ENCODE assay signal across 17 cellular contexts in genomic region chr19:46460981-46461380, GRCh38. TPM values are rescaled to one million over a fixed set of nuclear protein-coding genes. Genes with fewer than 3 reads are reported as not detected.
"Had no signal": no experiment of that assay in that cellular context is flagged by ENCODE, and none has a peak within 500 bp of the region (broad histone marks: within the 10 kb centered on the region; RNA-seq: fewer than 3 reads in every experiment).

No MANE protein-coding gene starts in this region.

- H3K4me1 ChIP-seq: psoas muscle, right lobe of liver, upper lobe of left lung, vagina had no signal

- H3K27ac Mint-ChIP-seq: dendritic cell treated with granulocyte-macrophage colony-stimulating factor and Interleukin-4, amounts not matched to agents 40 ng/mL and 50 ng/mL, for 4 days; stimulated activated memory B cell treated with anti-CD40 and anti-IgM and Interleukin-4, amounts not matched to agents 10 μg/mL and 1 μg/mL and 100 μg/mL, for 72 hours; stimulated activated naive CD8-positive, alpha-beta T cell treated with anti-CD3 and anti-CD28 coated beads, Interleukin-15, Interleukin-2, amounts not matched to agents 100 ng/mL and 50 ng/mL, for 24 hours had no signal

- H3K9me3 ChIP-seq: mucosa of descending colon, neutrophil, psoas muscle, right lobe of liver, tibial artery, upper lobe of left lung, vagina had no signal

- H3K4me3 Mint-ChIP-seq: dendritic cell treated with granulocyte-macrophage colony-stimulating factor and Interleukin-4, amounts not matched to agents 40 ng/mL and 50 ng/mL, for 4 days; naive thymus-derived CD8-positive, alpha-beta T cell; stimulated activated memory B cell treated with anti-CD40 and anti-IgM and Interleukin-4, amounts not matched to agents 10 μg/mL and 1 μg/mL and 100 μg/mL, for 72 hours; stimulated activated naive CD8-positive, alpha-beta T cell treated with anti-CD3 and anti-CD28 coated beads, Interleukin-15, Interleukin-2, amounts not matched to agents 100 ng/mL and 50 ng/mL, for 24 hours had no signal

- H3K27ac ChIP-seq: hepatocyte, neutrophil, psoas muscle, right lobe of liver, tibial artery, upper lobe of left lung, vagina had no signal

- H3K36me3 ChIP-seq: neutrophil, right lobe of liver, tibial artery, upper lobe of left lung, vagina had no signal

- H3K36me3 Mint-ChIP-seq: stimulated activated memory B cell treated with anti-CD40 and anti-IgM and Interleukin-4, amounts not matched to agents 10 μg/mL and 1 μg/mL and 100 μg/mL, for 72 hours had no signal

- H3K27me3 ChIP-seq: hepatocyte, right lobe of liver, tibial artery, upper lobe of left lung, vagina had no signal

- DNase-seq: kidney glomerular epithelial cell; mucosa of descending colon; naive thymus-derived CD8-positive, alpha-beta T cell; psoas muscle; right lobe of liver; stimulated activated CD4-positive, alpha-beta T cell treated with anti-CD3 and anti-CD28 coated beads, Interleukin-4, amount 100 ng/mL, for 24 hours; upper lobe of left lung had no signal

- H3K4me1 Mint-ChIP-seq: naive thymus-derived CD8-positive, alpha-beta T cell; stimulated activated memory B cell treated with anti-CD40 and anti-IgM and Interleukin-4, amounts not matched to agents 10 μg/mL and 1 μg/mL and 100 μg/mL, for 72 hours had no signal

- H3K4me3 ChIP-seq: hepatocyte, mucosa of descending colon, psoas muscle, right lobe of liver, tibial artery, upper lobe of left lung, vagina had no signal

- H3K9me3 Mint-ChIP-seq: dendritic cell treated with granulocyte-macrophage colony-stimulating factor and Interleukin-4, amounts not matched to agents 40 ng/mL and 50 ng/mL, for 4 days; naive thymus-derived CD8-positive, alpha-beta T cell; stimulated activated memory B cell treated with anti-CD40 and anti-IgM and Interleukin-4, amounts not matched to agents 10 μg/mL and 1 μg/mL and 100 μg/mL, for 72 hours; stimulated activated naive CD8-positive, alpha-beta T cell treated with anti-CD3 and anti-CD28 coated beads, Interleukin-15, Interleukin-2, amounts not matched to agents 100 ng/mL and 50 ng/mL, for 24 hours had no signal

RNA-seq across cellular contexts. Expression of gene PNMA8A, which starts 10.4 kb away (rescaled TPM):
- polyA plus RNA-seq: naive thymus-derived CD8-positive, alpha-beta T cell had no signal

RNA-seq across cellular contexts. Expression of gene PNMA8C, which starts 32.2 kb away (rescaled TPM):
- total RNA-seq: endothelial cell of umbilical vein; esophagus mucosa; lower leg skin; naive thymus-derived CD8-positive, alpha-beta T cell; psoas muscle; right lobe of liver had no signal
- polyA plus RNA-seq: endothelial cell of umbilical vein; hepatocyte; naive thymus-derived CD8-positive, alpha-beta T cell had no signal

RNA-seq across cellular contexts. Expression of gene PNMA8B, which starts 34.7 kb away (rescaled TPM):
- polyA plus RNA-seq: endothelial cell of umbilical vein had no signal

RNA-seq across cellular contexts. Expression of gene CCDC8, which starts 47.6 kb away (rescaled TPM):
- total RNA-seq: naive thymus-derived CD8-positive, alpha-beta T cell had no signal
- polyA plus RNA-seq: naive thymus-derived CD8-positive, alpha-beta T cell had no signal
